ENCODE assay signal across 8 cellular contexts in the genomic region with DNA sequence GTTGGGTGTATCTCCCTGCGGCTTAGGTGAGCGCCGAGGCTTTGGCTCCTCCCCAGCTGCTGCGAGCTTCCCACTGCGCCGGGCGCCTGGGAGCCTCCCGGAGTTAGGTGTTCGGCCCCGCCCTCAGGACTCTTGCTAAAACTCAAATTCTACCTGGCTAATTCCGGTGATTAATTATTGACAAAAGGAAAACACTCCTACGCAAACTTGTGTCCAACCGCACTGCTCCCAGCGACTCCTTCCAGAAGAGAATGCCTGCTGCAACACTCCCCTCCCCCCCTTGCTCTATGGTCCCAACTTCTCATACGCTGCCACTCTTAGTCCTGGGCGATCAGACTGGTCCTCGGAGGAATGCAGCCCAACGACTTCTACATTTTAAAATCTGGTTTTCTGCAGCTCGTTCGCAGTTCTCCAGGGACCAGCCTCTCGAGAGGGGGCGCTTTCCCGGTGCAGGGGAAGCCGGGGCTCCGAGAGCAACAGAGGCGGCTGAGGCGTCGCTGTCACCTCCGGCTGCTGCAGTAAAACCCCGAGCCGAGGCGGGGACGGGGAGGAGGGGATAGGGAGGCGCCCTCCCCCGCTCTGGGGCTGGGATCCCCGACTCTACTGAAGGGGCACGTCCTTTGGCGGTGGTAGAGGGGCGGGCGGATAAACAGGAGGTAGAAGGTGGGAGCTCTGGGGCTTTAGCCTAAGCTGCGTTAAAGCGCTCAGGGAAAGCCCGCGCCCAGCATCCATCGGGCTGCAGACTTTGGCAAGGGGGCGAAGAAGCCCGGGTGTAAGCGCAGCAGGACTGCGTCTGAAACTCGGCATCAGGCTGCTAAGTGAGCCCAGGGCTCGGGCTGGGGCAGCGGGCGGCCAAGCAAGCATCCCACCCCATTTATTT. TPM values are rescaled to one million over a fixed set of nuclear protein-coding genes. Genes with fewer than 3 reads are reported as not detected.
DNase-seq lines count a peak whose midpoint lies in the region; ATAC-seq and TF ChIP-seq lines count a peak whose summit lies in the region.

A gene with protein sequence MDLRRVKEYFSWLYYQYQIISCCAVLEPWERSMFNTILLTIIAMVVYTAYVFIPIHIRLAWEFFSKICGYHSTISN (minus strand): TSS at position 77 of the 880 bp plus-strand sequence. CDS start 25,194 bp downstream, outside the sequence.

- H3K27ac ChIP-seq in OCI-LY7 (ENCODE audit: low read depth, low read length, poor library complexity, severe bottlenecking) = no peak within 1 kb of the TSS

- H3K9me3 ChIP-seq in OCI-LY7 (ENCODE audit: low read length) = no peaks in the 10 kb centered on the region

- H3K4me2 ChIP-seq in OCI-LY7 (ENCODE audit: low read length) = no peak within 1 kb of the TSS

- no peaks in the 10 kb centered on the region for H3K79me2 ChIP-seq in OCI-LY7 (ENCODE audit: insufficient read depth, low read depth, low read length)

- H3K4me3 ChIP-seq in LNCaP clone FGC (ENCODE audit: low read depth, low read length) = peak within 1 kb of the TSS; percentile 53
- peak within 1 kb of the TSS; percentile 56 for H3K4me3 ChIP-seq in WI38 (ENCODE audit: low read depth, low read length)
- H3K4me3 ChIP-seq in OCI-LY7 (ENCODE audit: low read depth, low read length, poor library complexity, severe bottlenecking) = no peak within 1 kb of the TSS

- peak; percentile 66 for ATAC-seq in GM21717 (IDR thresholded peaks at IDR 0.05; ENCODE audit: unreplicated experiment)

- DNase-seq in DMS79 (lab: John Stamatoyannopoulos, UW) (peak; percentile 17), LNCaP clone FGC (ENCODE audit: low read depth) (no peak), kidney glomerular epithelial cell (lab: John Stamatoyannopoulos, UW) (peak; percentile 32), OCI-LY7 (ENCODE audit: low spot score) (no peak)
- peak; percentile 39 for DNase-seq in central memory CD4-positive, alpha-beta T cell
- peak; percentile 7 to 22 for DNase-seq in stimulated activated CD4-positive, alpha-beta T cell treated with anti-CD3 and anti-CD28 coated beads, Interleukin-1b, Interleukin-23, amount 100 ng/mL, for 1 hour (ENCODE audit: low read depth in 2 of 2)

- intact Hi-C loops in OCI-LY7 (cut with micrococcal nuclease; ENCODE audit: unreplicated experiment) = no loop called here

- H4K20me1 ChIP-seq in OCI-LY7 (ENCODE audit: insufficient read depth, low read length) = no peaks in the 10 kb centered on the region

- no peaks in the 10 kb centered on the region for H3K36me3 ChIP-seq in OCI-LY7 (ENCODE audit: insufficient read depth, low read length)

- no peaks in the 10 kb centered on the region for H3K9me2 ChIP-seq in OCI-LY7 (ENCODE audit: insufficient read depth, low read length)

- POLR2A ChIA-PET in OCI-LY7 (lab: Charles Lee) = interaction anchor here (0.7 kb wide), 2 partner anchors 307 to 490 kb away, joined by 3 read pairs; no protein-coding TSS in a partner anchor

- H3K4me1 ChIP-seq in OCI-LY7 (ENCODE audit: insufficient read depth, low read length, poor library complexity, severe bottlenecking) = no peaks in the 10 kb centered on the region

- TF ChIP-seq CTCF in LNCaP clone FGC (IDR thresholded peaks at IDR 0.05; ENCODE audit: control insufficient read depth, extremely low read depth, insufficient read depth) (peak; percentile 28; the same call in 1 of the 2 replicates), WI38 (IDR thresholded peaks at IDR 0.05; ENCODE audit: low read depth, low read length) (no peak), OCI-LY7 (conservative IDR thresholded peaks at IDR 0.05; ENCODE audit: low read length) (no peak)

- CTCF ChIA-PET in OCI-LY7 (lab: Charles Lee; ENCODE audit: unreplicated experiment) = no interaction called here

- no peak within 1 kb of the TSS for H2AFZ ChIP-seq in OCI-LY7 (ENCODE audit: low read length)

- BruUV-seq in OCI-LY7 (replicated peaks; lab: Mats Ljungman, UMichigan) = no TSS peak

RNA-seq across cellular contexts. Expression of the gene that starts here (rescaled TPM):
- total RNA-seq in OCI-LY7 (2014; rRNA removed; shearing (Covaris generic)) = not detected in 2 replicates
- total RNA-seq in OCI-LY7 (2022) = not detected in 2 replicates

Comparison
In these comparisons a context has a peak if more than half of its experiments do, and no peak if none do; other contexts are left out.
1. DNase-seq: peak in DMS79 (single experiment), central memory CD4-positive, alpha-beta T cell (single experiment), kidney glomerular epithelial cell (single experiment) and stimulated activated CD4-positive, alpha-beta T cell treated with anti-CD3 and anti-CD28 coated beads, Interleukin-1b, Interleukin-23, amount 100 ng/mL, for 1 hour (2 of 2); none in LNCaP clone FGC (single experiment) and OCI-LY7 (single experiment).